In genomic region chr12:106774808-106775524, GRCh38 we compare ENCODE assay signal across 8 cellular contexts. TPM values are rescaled to one million over a fixed set of nuclear protein-coding genes. Genes with fewer than 3 reads are reported as not detected.
DNase-seq lines count a peak whose midpoint lies in the region; ATAC-seq and TF ChIP-seq lines count a peak whose summit lies in the region.

No MANE protein-coding gene starts in this region.

- H3K9ac ChIP-seq in skeletal muscle tissue (ENCODE audit: low read depth in 1 of 3, low read length in 3 of 3): peak overlapping the region; percentile 94 to 98 (median 96)

- no peaks in the 10 kb centered on the region for H3K27me3 Mint-ChIP-seq in activated CD4-positive, alpha-beta memory T cell treated with anti-CD3 and anti-CD28 coated beads, Interleukin-2, amount 10 ng/mL, durations not matched to agents 7 days and 5 days

- H3K27me3 ChIP-seq in foreskin keratinocyte (peaks cover 2% of the 10 kb centered on the region), skeletal muscle tissue (ENCODE audit: control insufficient read depth in 3 of 3, insufficient read depth in 3 of 3, low read length in 3 of 3) (no peaks in the 10 kb centered on the region)

- H3K4me3 ChIP-seq in skeletal muscle tissue (ENCODE audit: low read length in 3 of 3): peak overlapping the region; percentile 91 to 97 (median 94)

- peaks cover 7% of the 10 kb centered on the region for H3K36me3 Mint-ChIP-seq in activated CD4-positive, alpha-beta memory T cell treated with anti-CD3 and anti-CD28 coated beads, Interleukin-2, amount 10 ng/mL, durations not matched to agents 7 days and 5 days (ENCODE audit: low read depth)

- DNase-seq in activated CD4-positive, CD25-positive, alpha-beta regulatory T cell treated with anti-CD3 and anti-CD28 coated beads, Interleukin-2, amount 50 U/mL, for 72 hours: peak; percentile 44
- DNase-seq in activated CD4-positive, CD25-positive, alpha-beta regulatory T cell (lab: John Stamatoyannopoulos, UW): no peak
- DNase-seq in activated CD4-positive, alpha-beta memory T cell treated with anti-CD3 and anti-CD28 coated beads, Interleukin-2, amount 10 ng/mL, durations not matched to agents 7 days and 5 days: peak; percentile 35
- DNase-seq in foreskin keratinocyte: peak in 1 of 2 donors; percentile 4
- DNase-seq in NCI-H2107 treated with DMSO at 0.1 percent for 48 hours (lab: John Stamatoyannopoulos, UW; ENCODE audit: unreplicated experiment): no peak

- POLR2A ChIA-PET in activated CD4-positive, alpha-beta memory T cell treated with anti-CD3 and anti-CD28 coated beads, Interleukin-2, amount 10 ng/mL, durations not matched to agents 7 days and 5 days (lab: Charles Lee): interaction anchor here (0.8 to 2.5 kb wide), 4 partner anchors 16 to 472 kb away, joined by 3 to 10 read pairs (median 3); no protein-coding TSS in a partner anchor

- no peaks in the 10 kb centered on the region for H3K9me3 ChIP-seq in skeletal muscle tissue (ENCODE audit: control insufficient read depth in 3 of 3, low read length in 3 of 3)

- no peaks in the 10 kb centered on the region for H3K9me3 Mint-ChIP-seq in activated CD4-positive, alpha-beta memory T cell treated with anti-CD3 and anti-CD28 coated beads, Interleukin-2, amount 10 ng/mL, durations not matched to agents 7 days and 5 days

- peak overlapping the region; percentile 95 for H3K27ac ChIP-seq in foreskin keratinocyte
- peak overlapping the region; percentile 97 for H3K27ac ChIP-seq in skeletal muscle tissue (ENCODE audit: low read depth, low read length)

- peak overlapping the region; percentile 87 for H3K27ac Mint-ChIP-seq in activated CD4-positive, alpha-beta memory T cell treated with anti-CD3 and anti-CD28 coated beads, Interleukin-2, amount 10 ng/mL, durations not matched to agents 7 days and 5 days

- peaks cover 29% of the 10 kb centered on the region for H3K4me1 Mint-ChIP-seq in activated CD4-positive, alpha-beta memory T cell treated with anti-CD3 and anti-CD28 coated beads, Interleukin-2, amount 10 ng/mL, durations not matched to agents 7 days and 5 days

- CTCF ChIA-PET in activated CD4-positive, alpha-beta memory T cell treated with anti-CD3 and anti-CD28 coated beads, Interleukin-2, amount 10 ng/mL, durations not matched to agents 7 days and 5 days (lab: Charles Lee): no interaction called here

- peaks cover 0 to 3% (median 0%) of the 10 kb centered on the region in 3 donors for H3K36me3 ChIP-seq in skeletal muscle tissue (ENCODE audit: control insufficient read depth in 3 of 3, insufficient read depth in 3 of 3, low read length in 3 of 3)

- ATAC-seq in HG03025 (IDR thresholded peaks at IDR 0.05; ENCODE audit: low FRiP score, unreplicated experiment) (peak; percentile 0), foreskin keratinocyte (no peak), HG02623 (IDR thresholded peaks at IDR 0.05; ENCODE audit: unreplicated experiment) (no peak)

- peak overlapping the region; percentile 93 for H3K4me3 Mint-ChIP-seq in activated CD4-positive, alpha-beta memory T cell treated with anti-CD3 and anti-CD28 coated beads, Interleukin-2, amount 10 ng/mL, durations not matched to agents 7 days and 5 days

- TF ChIP-seq CTCF in foreskin keratinocyte (conservative IDR thresholded peaks at IDR 0.05): no peak

- H3K4me1 ChIP-seq in foreskin keratinocyte (no peaks in the 10 kb centered on the region), skeletal muscle tissue (ENCODE audit: control insufficient read depth in 3 of 3, insufficient read depth in 3 of 3, low read length in 3 of 3) (peaks cover 14 to 20% (median 17%) of the 10 kb centered on the region in 3 donors)

RNA-seq across cellular contexts. Expression of gene RIC8B, which starts 0.5 kb away (rescaled TPM):
- total RNA-seq in activated CD4-positive, alpha-beta memory T cell treated with anti-CD3 and anti-CD28 coated beads, Interleukin-2, amount 10 ng/mL, durations not matched to agents 7 days and 5 days: 10 to 100 TPM in 1 of 2 experiments, 1 to 10 TPM in 1; 9.1 to 11.6 TPM
- total RNA-seq in foreskin keratinocyte (5.8 and 8.0 TPM in 2 replicates), skeletal muscle tissue (19.3 TPM)
- polyA plus RNA-seq in foreskin keratinocyte: 3.0 and 4.4 TPM in 2 replicates

Comparison
In these comparisons a context has a peak if more than half of its experiments do, and no peak if none do; other contexts are left out.
1. DNase-seq: peak in activated CD4-positive, CD25-positive, alpha-beta regulatory T cell treated with anti-CD3 and anti-CD28 coated beads, Interleukin-2, amount 50 U/mL, for 72 hours (single experiment) and activated CD4-positive, alpha-beta memory T cell treated with anti-CD3 and anti-CD28 coated beads, Interleukin-2, amount 10 ng/mL, durations not matched to agents 7 days and 5 days (single experiment); none in activated CD4-positive, CD25-positive, alpha-beta regulatory T cell (0 of 4) and NCI-H2107 treated with DMSO at 0.1 percent for 48 hours (single experiment).